Comparison of ENCODE assay signal across 3 cellular contexts in the genomic region with DNA sequence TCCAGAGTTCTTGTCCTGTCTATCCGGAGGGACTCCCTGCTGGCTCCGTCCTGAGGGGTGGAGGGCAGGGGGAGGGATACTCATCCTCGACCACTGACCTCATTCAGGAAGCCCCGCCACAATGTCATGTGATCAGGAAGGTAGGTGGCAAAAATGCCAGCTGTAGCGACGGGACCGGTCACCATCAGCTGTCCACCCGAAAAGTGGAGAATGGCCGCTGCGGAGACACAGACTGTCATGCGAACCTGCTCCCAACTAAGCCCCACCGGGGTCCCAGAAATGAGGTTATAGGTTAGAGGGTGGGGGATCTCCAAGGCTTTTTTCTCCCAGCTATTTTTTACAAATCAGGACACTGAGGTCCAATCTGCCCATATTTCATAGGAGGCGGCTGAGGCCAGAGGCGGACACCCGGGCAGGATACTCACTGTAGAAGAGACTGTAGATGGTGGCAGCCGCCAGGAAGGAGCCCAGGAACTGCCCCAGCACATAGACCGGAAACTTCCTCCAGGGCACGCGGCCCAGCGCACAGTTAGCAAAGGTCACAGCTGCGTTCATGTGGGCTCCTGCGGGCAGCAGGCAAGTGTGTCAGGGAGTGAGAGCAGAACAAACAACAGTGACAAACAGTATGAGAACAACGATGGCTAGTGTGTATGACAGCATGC. TPM values are rescaled to one million over a fixed set of nuclear protein-coding genes. Genes with fewer than 3 reads are reported as not detected.
"Had no signal": no experiment of that assay in that cellular context is flagged by ENCODE, and none has a peak within 500 bp of the region (broad histone marks: within the 10 kb centered on the region; RNA-seq: fewer than 3 reads in every experiment).

No MANE protein-coding gene starts in this region.

RNA-seq across cellular contexts. Expression of gene AQP7, which starts 16.3 kb away (rescaled TPM):
- total RNA-seq: IMR-90, NCI-H460, SJSA1 had no signal
